2 cellular contexts compared by ENCODE assay signal in the genomic region with DNA sequence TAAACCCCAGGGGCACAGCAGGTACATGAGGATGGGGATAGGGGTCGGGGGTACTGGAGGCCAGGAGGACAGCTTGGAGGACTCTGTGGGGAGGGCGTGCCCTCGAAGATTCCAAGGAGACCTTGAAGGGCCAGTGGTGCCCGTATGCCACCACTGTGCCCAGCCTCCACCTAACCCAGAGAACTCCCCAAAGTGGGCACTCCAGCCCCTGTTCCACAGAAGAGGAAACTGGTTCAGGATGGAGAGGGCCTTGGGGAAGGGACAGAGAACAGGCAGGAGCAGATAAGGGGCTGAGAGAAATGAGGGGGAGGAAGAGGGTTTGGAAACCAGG.
TF ChIP-seq lines count a peak whose summit lies in the region.

No MANE protein-coding gene starts in this region.

TF ChIP-seq in SK-N-SH, 30 proteins besides CTCF, POLR2A, EP300 and RAD21 (continued from another document):
- no peak for TF ChIP-seq REST (IDR thresholded peaks at IDR 0.05; ENCODE audit: low read depth, low read length)
- no peak for TF ChIP-seq YY1 (IDR thresholded peaks at IDR 0.05; ENCODE audit: low read depth)

TF ChIP-seq in SK-N-SH treated with all-trans-retinoic acid at 6 μM for 48 hours, 23 proteins besides CTCF, POLR2A, EP300 and RAD21 (continued from another document):
- TF ChIP-seq POU6F1 (CRISPR knock-in tag; IDR thresholded peaks at IDR 0.05; ENCODE audit: borderline replicate concordance, low read depth) = no peak
- TF ChIP-seq, protein P1, sequence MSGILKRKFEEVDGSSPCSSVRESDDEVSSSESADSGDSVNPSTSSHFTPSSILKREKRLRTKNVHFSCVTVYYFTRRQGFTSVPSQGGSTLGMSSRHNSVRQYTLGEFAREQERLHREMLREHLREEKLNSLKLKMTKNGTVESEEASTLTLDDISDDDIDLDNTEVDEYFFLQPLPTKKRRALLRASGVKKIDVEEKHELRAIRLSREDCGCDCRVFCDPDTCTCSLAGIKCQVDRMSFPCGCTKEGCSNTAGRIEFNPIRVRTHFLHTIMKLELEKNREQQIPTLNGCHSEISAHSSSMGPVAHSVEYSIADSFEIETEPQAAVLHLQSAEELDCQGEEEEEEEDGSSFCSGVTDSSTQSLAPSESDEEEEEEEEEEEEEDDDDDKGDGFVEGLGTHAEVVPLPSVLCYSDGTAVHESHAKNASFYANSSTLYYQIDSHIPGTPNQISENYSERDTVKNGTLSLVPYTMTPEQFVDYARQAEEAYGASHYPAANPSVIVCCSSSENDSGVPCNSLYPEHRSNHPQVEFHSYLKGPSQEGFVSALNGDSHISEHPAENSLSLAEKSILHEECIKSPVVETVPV (CRISPR knock-in tag; IDR thresholded peaks at IDR 0.05) = no peak
